In genomic region chr2:127386246-127386645, GRCh38 we compare ENCODE assay signal across 9 cellular contexts. TPM values are rescaled to one million over a fixed set of nuclear protein-coding genes. Genes with fewer than 3 reads are reported as not detected.
A peak's percentile ranks its signal among the peaks of the same experiment; 100 is the strongest.
DNase-seq lines count a peak whose midpoint lies in the region; ATAC-seq and TF ChIP-seq lines count a peak whose summit lies in the region.
"Had no signal": no experiment of that assay in that cellular context is flagged by ENCODE, and none has a peak within 500 bp of the region (broad histone marks: within the 10 kb centered on the region; RNA-seq: fewer than 3 reads in every experiment).

No MANE protein-coding gene starts in this region.

- no peak for TF ChIP-seq POLR2A in adrenal gland (IDR thresholded peaks at IDR 0.05)

- ATAC-seq in stimulated activated naive CD8-positive, alpha-beta T cell treated with anti-CD3 and anti-CD28 coated beads, Interleukin-15, Interleukin-2, amounts not matched to agents 100 U/mL and 50 U/mL, for 24 hours: no peak
- ATAC-seq in lower lobe of right lung: no peak
- ATAC-seq in HG02678 (IDR thresholded peaks at IDR 0.05; ENCODE audit: unreplicated experiment): no peak
- ATAC-seq in HG03095 (IDR thresholded peaks at IDR 0.05; ENCODE audit: unreplicated experiment): no peak

- no peak for DNase-seq in stimulated activated naive CD8-positive, alpha-beta T cell treated with anti-CD3 and anti-CD28 coated beads, Interleukin-15, Interleukin-2, amounts not matched to agents 100 U/mL and 50 U/mL, for 24 hours
- no peak for DNase-seq in adrenal gland
- no peak for DNase-seq in lower lobe of right lung
- DNase-seq in SHP77 treated with DMSO at 0.1 percent for 48 hours (lab: John Stamatoyannopoulos, UW): no peak
- no peak for DNase-seq in NCI-H2029 (lab: John Stamatoyannopoulos, UW)

- H3K4me1 ChIP-seq in adrenal gland (replicated peaks in 1 of 2): peaks cover 6 to 32% of the 10 kb centered on the region in 2 donors
- peaks cover 48% of the 10 kb centered on the region for H3K4me1 ChIP-seq in lower lobe of right lung

- peak in 1 of 6 experiments; percentile 11 for TF ChIP-seq CTCF in adrenal gland (IDR thresholded peaks at IDR 0.05)
- no peak for TF ChIP-seq CTCF in lower lobe of right lung (IDR thresholded peaks at IDR 0.05)

- H3K36me3 ChIP-seq in adrenal gland (replicated peaks in 1 of 2) (no peaks in the 10 kb centered on the region), lower lobe of right lung (no peaks in the 10 kb centered on the region)

- H3K4me3 ChIP-seq in adrenal gland: peak overlapping the region in 1 of 4 donors; percentile 98
- peak overlapping the region; percentile 85 for H3K4me3 ChIP-seq in lower lobe of right lung

- intact Hi-C loops in adrenal gland (cut with DNase I) (no loop called here), lower lobe of right lung (cut with DNase I) (no loop called here)

- H3K27ac Mint-ChIP-seq in stimulated activated naive CD8-positive, alpha-beta T cell treated with anti-CD3 and anti-CD28 coated beads, Interleukin-15, Interleukin-2, amounts not matched to agents 100 ng/mL and 50 ng/mL, for 24 hours: peak overlapping the region; percentile 85

- H3K27ac ChIP-seq in adrenal gland: peak overlapping the region; percentile 99 to 100 (median 100)
- peak overlapping the region; percentile 100 for H3K27ac ChIP-seq in lower lobe of right lung

- H3K27me3 ChIP-seq in adrenal gland: no peaks in the 10 kb centered on the region
- no peaks in the 10 kb centered on the region for H3K27me3 ChIP-seq in lower lobe of right lung (ENCODE audit: low read depth)

- no peaks in the 10 kb centered on the region for H3K9me3 Mint-ChIP-seq in stimulated activated naive CD8-positive, alpha-beta T cell treated with anti-CD3 and anti-CD28 coated beads, Interleukin-15, Interleukin-2, amounts not matched to agents 100 ng/mL and 50 ng/mL, for 24 hours

- H3K9me3 ChIP-seq in adrenal gland (replicated peaks in 1 of 3): no peaks in the 10 kb centered on the region
- H3K9me3 ChIP-seq in lower lobe of right lung: no peaks in the 10 kb centered on the region

- H3K4me1 Mint-ChIP-seq in stimulated activated naive CD8-positive, alpha-beta T cell treated with anti-CD3 and anti-CD28 coated beads, Interleukin-15, Interleukin-2, amounts not matched to agents 100 ng/mL and 50 ng/mL, for 24 hours (ENCODE audit: low read depth): peaks cover 82% of the 10 kb centered on the region

- peaks cover 18% of the 10 kb centered on the region for H3K36me3 Mint-ChIP-seq in stimulated activated naive CD8-positive, alpha-beta T cell treated with anti-CD3 and anti-CD28 coated beads, Interleukin-15, Interleukin-2, amounts not matched to agents 100 ng/mL and 50 ng/mL, for 24 hours (ENCODE audit: low read depth)

- H3K4me3 Mint-ChIP-seq in stimulated activated naive CD8-positive, alpha-beta T cell treated with anti-CD3 and anti-CD28 coated beads, Interleukin-15, Interleukin-2, amounts not matched to agents 100 ng/mL and 50 ng/mL, for 24 hours: peak overlapping the region; percentile 91

- WGBS in adrenal gland, 4 donors: 33 to 47% (median 38%) methylated on average over 4 of the region's 4 CpGs

- H3K27me3 Mint-ChIP-seq in stimulated activated naive CD8-positive, alpha-beta T cell treated with anti-CD3 and anti-CD28 coated beads, Interleukin-15, Interleukin-2, amounts not matched to agents 100 ng/mL and 50 ng/mL, for 24 hours: no peaks in the 10 kb centered on the region

RNA-seq across cellular contexts. Expression of gene MAP3K2, which starts 1.5 kb away (rescaled TPM):
- total RNA-seq in adrenal gland: 10 to 100 TPM; 45.6 to 91.6 (median 57.9) TPM
- polyA plus RNA-seq in adrenal gland: 10 to 100 TPM in 2 of 3 donors, 1 to 10 TPM in 1; 4.2 to 17.1 (median 11.0) TPM
- 78.4 TPM for total RNA-seq in lower lobe of right lung

RNA-seq across cellular contexts. Expression of gene PROC, which starts 32.0 kb away (rescaled TPM):
- total RNA-seq in adrenal gland (not detected), lower lobe of right lung (not detected)
- polyA plus RNA-seq in adrenal gland: under 1 TPM in 2 of 3 donors, not detected in 1; 0.10 to 0.16 TPM
- total RNA-seq: pulmonary artery endothelial cell had no signal
